11 cellular contexts compared by ENCODE assay signal in the genomic region with DNA sequence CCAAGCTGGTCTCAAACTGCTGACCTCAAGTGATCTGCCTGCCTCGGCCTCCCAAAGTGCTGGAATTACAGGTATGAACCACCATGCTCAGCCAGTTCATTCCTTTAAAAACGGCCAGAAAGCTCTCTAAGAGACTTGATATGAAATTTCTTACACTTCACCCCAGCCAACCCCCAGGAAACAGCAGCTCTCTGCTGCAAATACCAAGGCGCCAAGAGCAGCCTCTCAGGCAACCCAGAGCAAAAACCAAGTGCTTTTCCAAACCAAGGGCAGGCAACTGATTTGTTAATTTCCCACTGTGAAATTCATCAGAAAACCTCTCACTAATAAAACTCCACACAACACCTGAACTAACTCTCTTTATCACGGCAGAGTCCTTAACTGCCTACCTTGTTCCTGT. TPM values are rescaled to one million over a fixed set of nuclear protein-coding genes. Genes with fewer than 3 reads are reported as not detected.
DNase-seq lines count a peak whose midpoint lies in the region; ATAC-seq, FAIRE-seq and TF ChIP-seq lines count a peak whose summit lies in the region.
"Had no signal": no experiment of that assay in that cellular context is flagged by ENCODE, and none has a peak within 500 bp of the region (broad histone marks: within the 10 kb centered on the region; RNA-seq: fewer than 3 reads in every experiment).

No MANE protein-coding gene starts in this region.

- 52 to 82% (median 73%) methylated on average over 4 of the region's 4 CpGs for WGBS in small intestine, 3 donors

- intact Hi-C loops in activated T-helper 2 cell treated with anti-CD3 and anti-CD28 coated beads, Interferon-gamma antibody, Interleukin-2, Interleukin-4, amounts not matched to agents 10 μg/mL and 5 μg/mL and 100 μg/mL, durations not matched to agents 14 hours and 24 hours and 36 hours (cut with micrococcal nuclease) = loop anchor here (5.0 kb wide), 1 partner anchor 61 kb away; no protein-coding TSS in a partner anchor
- intact Hi-C loops in left lung (cut with DNase I) = no loop called here

- H3K9me3 ChIP-seq in left lung = no peaks in the 10 kb centered on the region
- no peaks in the 10 kb centered on the region for H3K9me3 ChIP-seq in thoracic aorta
- no peaks in the 10 kb centered on the region for H3K9me3 ChIP-seq in small intestine (ENCODE audit: control insufficient read depth, low read depth)
- H3K9me3 ChIP-seq: mucosa of descending colon had no signal

- peaks cover 15 to 79% of the 10 kb centered on the region in 2 donors for H3K4me1 ChIP-seq in left lung
- H3K4me1 ChIP-seq in thoracic aorta (ENCODE audit: control insufficient read depth in 1 of 2, low read depth in 2 of 2) = peaks cover 59 to 79% of the 10 kb centered on the region in 2 donors
- H3K4me1 ChIP-seq in small intestine (ENCODE audit: control insufficient read depth in 2 of 2, insufficient read depth in 1 of 2, low read depth in 1 of 2, low read length in 1 of 2) = no peaks in the 10 kb centered on the region

- FAIRE-seq in small intestine (lab: Jason Lieb, UNC) = no peak
- FAIRE-seq: colon had no signal

- DNase-seq in activated CD8-positive, alpha-beta memory T cell treated with anti-CD3 and anti-CD28 coated beads, Interleukin-2, amount 50 U/mL, for 48 hours = peak; percentile 36
- DNase-seq in activated CD8-positive, alpha-beta memory T cell treated with anti-CD3 and anti-CD28 coated beads, Interleukin-2, amount 50 U/mL, for 4 hours = no peak
- DNase-seq in activated T-helper 2 cell treated with anti-CD3 and anti-CD28 coated beads, Interferon-gamma antibody, Interleukin-2, Interleukin-4, amounts not matched to agents 10 μg/mL and 5 μg/mL and 100 μg/mL, durations not matched to agents 14 hours and 24 hours and 36 hours (ENCODE audit: low spot score) = no peak
- DNase-seq in left lung = no peak
- no peak for DNase-seq in thoracic aorta (ENCODE audit: low spot score)
- no peak for DNase-seq in small intestine
- no peak for DNase-seq in NAMALWA (ENCODE audit: low spot score)
- DNase-seq: H7, mucosa of descending colon had no signal

- H3K27me3 Mint-ChIP-seq in activated T-helper 2 cell treated with anti-CD3 and anti-CD28 coated beads, Interferon-gamma antibody, Interleukin-2, Interleukin-4, amounts not matched to agents 10 μg/mL and 5 μg/mL and 100 μg/mL, durations not matched to agents 14 hours and 24 hours and 36 hours (ENCODE audit: low read depth) = no peaks in the 10 kb centered on the region

- no peak overlapping the region for H3K4me3 Mint-ChIP-seq in activated T-helper 2 cell treated with anti-CD3 and anti-CD28 coated beads, Interferon-gamma antibody, Interleukin-2, Interleukin-4, amounts not matched to agents 10 μg/mL and 5 μg/mL and 100 μg/mL, durations not matched to agents 14 hours and 24 hours and 36 hours (ENCODE audit: low read depth)

- H3K4me3 ChIP-seq in left lung = no peak overlapping the region
- peak overlapping the region; percentile 1 for H3K4me3 ChIP-seq in thoracic aorta
- H3K4me3 ChIP-seq in small intestine (ENCODE audit: low read depth in 1 of 2, low read length in 2 of 2) = no peak overlapping the region
- H3K4me3 ChIP-seq: mucosa of descending colon had no signal

- no peaks in the 10 kb centered on the region for H3K27me3 ChIP-seq in left lung
- no peaks in the 10 kb centered on the region for H3K27me3 ChIP-seq in thoracic aorta (replicated peaks; ENCODE audit: insufficient read depth)
- H3K27me3 ChIP-seq in small intestine (ENCODE audit: control insufficient read depth in 2 of 2, insufficient read depth in 2 of 2, low read length in 2 of 2) = no peaks in the 10 kb centered on the region

- peaks cover 19% of the 10 kb centered on the region for H3K4me1 Mint-ChIP-seq in activated T-helper 2 cell treated with anti-CD3 and anti-CD28 coated beads, Interferon-gamma antibody, Interleukin-2, Interleukin-4, amounts not matched to agents 10 μg/mL and 5 μg/mL and 100 μg/mL, durations not matched to agents 14 hours and 24 hours and 36 hours (ENCODE audit: low read depth)

- H3K27ac ChIP-seq in left lung = peak overlapping the region; percentile 41 to 85
- peak overlapping the region; percentile 2 to 57 for H3K27ac ChIP-seq in thoracic aorta
- peak overlapping the region in 1 of 2 donors; percentile 8 for H3K27ac ChIP-seq in small intestine (ENCODE audit: low read depth in 1 of 2, low read length in 1 of 2)

- no peaks in the 10 kb centered on the region for H3K36me3 Mint-ChIP-seq in activated T-helper 2 cell treated with anti-CD3 and anti-CD28 coated beads, Interferon-gamma antibody, Interleukin-2, Interleukin-4, amounts not matched to agents 10 μg/mL and 5 μg/mL and 100 μg/mL, durations not matched to agents 14 hours and 24 hours and 36 hours (ENCODE audit: low read depth)

- peak; percentile 19 for ATAC-seq in left lung
- no peak for ATAC-seq in thoracic aorta (ENCODE audit: insufficient number of reproducible peaks, low FRiP score, low read depth)
- ATAC-seq in GM18870 (IDR thresholded peaks at IDR 0.05; ENCODE audit: unreplicated experiment) = no peak
- ATAC-seq: mucosa of descending colon had no signal

- H3K36me3 ChIP-seq in left lung (no peaks in the 10 kb centered on the region), thoracic aorta (no peaks in the 10 kb centered on the region), small intestine (ENCODE audit: control insufficient read depth in 2 of 2, insufficient read depth in 2 of 2, low read length in 2 of 2) (no peaks in the 10 kb centered on the region)

- H3K27ac Mint-ChIP-seq in activated T-helper 2 cell treated with anti-CD3 and anti-CD28 coated beads, Interferon-gamma antibody, Interleukin-2, Interleukin-4, amounts not matched to agents 10 μg/mL and 5 μg/mL and 100 μg/mL, durations not matched to agents 14 hours and 24 hours and 36 hours = peak overlapping the region; percentile 80

- H3K9me3 Mint-ChIP-seq in activated T-helper 2 cell treated with anti-CD3 and anti-CD28 coated beads, Interferon-gamma antibody, Interleukin-2, Interleukin-4, amounts not matched to agents 10 μg/mL and 5 μg/mL and 100 μg/mL, durations not matched to agents 14 hours and 24 hours and 36 hours = no peaks in the 10 kb centered on the region

- no peak for TF ChIP-seq CTCF in left lung (IDR thresholded peaks at IDR 0.05)
- TF ChIP-seq CTCF in thoracic aorta (IDR thresholded peaks at IDR 0.05) = no peak

RNA-seq across cellular contexts. Expression of a gene that starts 44.9 kb away (rescaled TPM):
- total RNA-seq in activated T-helper 2 cell treated with anti-CD3 and anti-CD28 coated beads, Interferon-gamma antibody, Interleukin-2, Interleukin-4, amounts not matched to agents 10 μg/mL and 5 μg/mL and 100 μg/mL, durations not matched to agents 14 hours and 24 hours and 36 hours = 2.6 and 2.7 TPM in 2 replicates
- total RNA-seq in left lung (10 to 100 TPM; 30.7 to 31.9 TPM), thoracic aorta (10 to 100 TPM; 40.1 to 59.2 TPM)
- polyA plus RNA-seq in small intestine = 1 to 10 TPM; 1.1 to 3.6 (median 2.2) TPM
